1 cellular context compared by ENCODE assay signal in the genomic region with DNA sequence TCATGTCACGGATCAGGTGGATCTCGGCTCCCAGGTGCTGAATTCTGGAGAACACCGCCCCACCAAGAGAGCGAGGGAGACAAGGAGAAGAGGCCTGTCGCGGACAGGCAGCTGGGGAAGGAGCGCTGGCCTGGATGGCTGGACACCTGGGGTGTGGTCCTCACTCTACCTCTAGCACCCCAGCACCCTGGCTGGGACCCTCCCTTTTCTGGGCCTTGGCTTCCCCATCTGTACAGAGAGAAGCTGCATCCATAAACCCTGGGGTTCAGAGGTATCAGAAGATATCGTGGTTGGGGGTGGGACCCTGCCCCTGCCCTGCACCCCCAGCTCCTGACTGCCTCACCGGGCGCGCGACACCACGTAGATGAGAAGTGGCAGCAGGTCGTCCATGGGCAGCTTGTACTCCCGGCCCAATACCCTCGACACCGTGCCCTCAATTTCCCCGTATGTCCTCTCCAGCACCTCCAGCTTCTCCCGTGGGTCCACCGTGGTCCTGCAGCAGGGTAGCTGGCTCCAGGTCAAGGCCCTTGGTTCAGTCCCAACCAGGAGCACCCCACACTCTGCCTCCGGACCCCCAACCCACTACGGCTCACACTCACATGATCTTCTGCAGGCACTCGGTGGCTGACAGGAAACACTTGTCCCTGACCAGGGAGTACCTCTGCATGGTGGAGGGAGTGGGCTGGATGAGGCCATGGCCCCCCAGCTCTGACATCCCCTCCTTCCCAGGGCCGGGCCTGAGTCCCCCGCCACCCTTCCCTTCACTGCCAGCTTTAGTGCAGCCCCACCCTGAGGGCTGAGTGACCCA.
TF ChIP-seq lines count a peak whose summit lies in the region.

No MANE protein-coding gene starts in this region.

TF ChIP-seq in H1, 55 proteins besides CTCF, POLR2A, EP300 and RAD21:
- TF ChIP-seq KDM4A (IDR thresholded peaks at IDR 0.05; ENCODE audit: low read depth, low read length, severe bottlenecking) (no peak), TCF12 (IDR thresholded peaks at IDR 0.05; ENCODE audit: low read depth, low read length) (no peak), CBX8 (IDR thresholded peaks at IDR 0.05; ENCODE audit: borderline replicate concordance, low read depth, low read length) (no peak), BRCA1 (IDR thresholded peaks at IDR 0.05; ENCODE audit: low read depth, low read length) (no peak), ASH2L (IDR thresholded peaks at IDR 0.05; ENCODE audit: low read length) (no peak), SIN3A (conservative IDR thresholded peaks at IDR 0.05 in 1 of 2, IDR thresholded peaks at IDR 0.05 in 1 of 2; ENCODE audit: low read depth in 1 of 2, low read length in 2 of 2) (no peak), JUN (IDR thresholded peaks at IDR 0.05; ENCODE audit: low read depth, low read length) (no peak), EZH2 (IDR thresholded peaks at IDR 0.05; ENCODE audit: low read depth, low read length, severe bottlenecking) (no peak), EGR1 (IDR thresholded peaks at IDR 0.05; ENCODE audit: borderline replicate concordance, low read depth, low read length) (no peak), TAF7 (optimal IDR thresholded peaks at IDR 0.05; ENCODE audit: borderline replicate concordance, low read depth, low read length) (no peak), GABPA (IDR thresholded peaks at IDR 0.05; ENCODE audit: borderline replicate concordance, insufficient read depth, low read length) (no peak), POU5F1 (IDR thresholded peaks at IDR 0.05; ENCODE audit: low read depth, low read length) (no peak), FOSL1 (IDR thresholded peaks at IDR 0.05; ENCODE audit: insufficient read depth, low read depth, low read length) (no peak), SIX5 (IDR thresholded peaks at IDR 0.05; ENCODE audit: low read depth, low read length) (no peak)
- TF ChIP-seq, protein P1, sequence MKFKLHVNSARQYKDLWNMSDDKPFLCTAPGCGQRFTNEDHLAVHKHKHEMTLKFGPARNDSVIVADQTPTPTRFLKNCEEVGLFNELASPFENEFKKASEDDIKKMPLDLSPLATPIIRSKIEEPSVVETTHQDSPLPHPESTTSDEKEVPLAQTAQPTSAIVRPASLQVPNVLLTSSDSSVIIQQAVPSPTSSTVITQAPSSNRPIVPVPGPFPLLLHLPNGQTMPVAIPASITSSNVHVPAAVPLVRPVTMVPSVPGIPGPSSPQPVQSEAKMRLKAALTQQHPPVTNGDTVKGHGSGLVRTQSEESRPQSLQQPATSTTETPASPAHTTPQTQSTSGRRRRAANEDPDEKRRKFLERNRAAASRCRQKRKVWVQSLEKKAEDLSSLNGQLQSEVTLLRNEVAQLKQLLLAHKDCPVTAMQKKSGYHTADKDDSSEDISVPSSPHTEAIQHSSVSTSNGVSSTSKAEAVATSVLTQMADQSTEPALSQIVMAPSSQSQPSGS (IDR thresholded peaks at IDR 0.05; ENCODE audit: low read length) = no peak
TF ChIP-seq in H1: peak in this region for 0.
